ENCODE assay signal across 1 cellular context in genomic region chr10:119500796-119501195, GRCh38.
TF ChIP-seq lines count a peak whose summit lies in the region.

No MANE protein-coding gene starts in this region.

TF ChIP-seq in IMR-90, 13 proteins besides CTCF, POLR2A, EP300 and RAD21 (continued from another document):
- no peak for TF ChIP-seq USF2 (IDR thresholded peaks at IDR 0.05; ENCODE audit: low read depth, low read length)
- TF ChIP-seq MXI1 (IDR thresholded peaks at IDR 0.05; ENCODE audit: borderline replicate concordance, low read depth, low read length) = no peak
- no peak for TF ChIP-seq RFX5 (IDR thresholded peaks at IDR 0.05; ENCODE audit: low read depth, low read length)
- TF ChIP-seq RCOR1 (IDR thresholded peaks at IDR 0.05; ENCODE audit: insufficient replicate concordance, low read length) = no peak
- TF ChIP-seq CHD1 (IDR thresholded peaks at IDR 0.05; ENCODE audit: low read depth, low read length) = no peak
- no peak for TF ChIP-seq SMC3 (IDR thresholded peaks at IDR 0.05; ENCODE audit: low read depth, low read length)
- no peak for TF ChIP-seq CEBPB (IDR thresholded peaks at IDR 0.05; ENCODE audit: low read depth, low read length)
- no peak for TF ChIP-seq FOS (IDR thresholded peaks at IDR 0.05; ENCODE audit: low read depth, low read length)
- no peak for TF ChIP-seq ELK1 (IDR thresholded peaks at IDR 0.05; ENCODE audit: borderline replicate concordance, low read depth, low read length)
